ENCODE assay signal across 19 cellular contexts in genomic region chr3:117661636-117662095, GRCh38.
DNase-seq lines count a peak whose midpoint lies in the region; FAIRE-seq and TF ChIP-seq lines count a peak whose summit lies in the region.
"Had no signal": no experiment of that assay in that cellular context is flagged by ENCODE, and none has a peak within 500 bp of the region (broad histone marks: within the 10 kb centered on the region; RNA-seq: fewer than 3 reads in every experiment).

No MANE protein-coding gene starts in this region.

- H3K36me3 Mint-ChIP-seq in neural progenitor cell: no peaks in the 10 kb centered on the region
- H3K36me3 Mint-ChIP-seq in activated CD4-positive, alpha-beta T cell treated with anti-CD3 and anti-CD28 coated beads, Interleukin-2, amount 10 ng/mL, durations not matched to agents 7 days and 5 days (ENCODE audit: low read depth): no peaks in the 10 kb centered on the region
- H3K36me3 Mint-ChIP-seq: stimulated activated memory B cell treated with anti-CD40 and anti-IgM and Interleukin-4, amounts not matched to agents 10 μg/mL and 1 μg/mL and 100 μg/mL, for 72 hours; T-cell; type B pancreatic cell had no signal

- H3K9me3 Mint-ChIP-seq in neural progenitor cell: no peaks in the 10 kb centered on the region
- no peaks in the 10 kb centered on the region for H3K9me3 Mint-ChIP-seq in activated CD4-positive, alpha-beta T cell treated with anti-CD3 and anti-CD28 coated beads, Interleukin-2, amount 10 ng/mL, durations not matched to agents 7 days and 5 days
- H3K9me3 Mint-ChIP-seq: dendritic cell treated with granulocyte-macrophage colony-stimulating factor and Interleukin-4, amounts not matched to agents 40 ng/mL and 50 ng/mL, for 4 days; stimulated activated memory B cell treated with anti-CD40 and anti-IgM and Interleukin-4, amounts not matched to agents 10 μg/mL and 1 μg/mL and 100 μg/mL, for 72 hours; type B pancreatic cell had no signal

- H4K20me1 ChIP-seq in neural progenitor cell (ENCODE audit: low read depth): no peaks in the 10 kb centered on the region

- H3K4me1 ChIP-seq in neural progenitor cell (peaks cover 25% of the 10 kb centered on the region), transverse colon (no peaks in the 10 kb centered on the region), kidney (ENCODE audit: control insufficient read depth in 1 of 2, insufficient read depth in 1 of 2, low read depth in 1 of 2, low read length in 2 of 2) (no peaks in the 10 kb centered on the region)

- peaks cover 11% of the 10 kb centered on the region for H3K4me1 Mint-ChIP-seq in neural progenitor cell
- no peaks in the 10 kb centered on the region for H3K4me1 Mint-ChIP-seq in activated CD4-positive, alpha-beta T cell treated with anti-CD3 and anti-CD28 coated beads, Interleukin-2, amount 10 ng/mL, durations not matched to agents 7 days and 5 days
- H3K4me1 Mint-ChIP-seq: stimulated activated memory B cell treated with anti-CD40 and anti-IgM and Interleukin-4, amounts not matched to agents 10 μg/mL and 1 μg/mL and 100 μg/mL, for 72 hours; T-cell had no signal

- H3K79me2 ChIP-seq in neural progenitor cell (ENCODE audit: low read depth): no peaks in the 10 kb centered on the region
- H3K79me2 ChIP-seq: hepatocyte had no signal

- 79 to 83% methylated on average over 3 of the region's 3 CpGs for WGBS in transverse colon (ENCODE audit: low coverage in 1 of 2), 2 donors

- no peak for TF ChIP-seq CTCF in epithelial cell of esophagus (IDR thresholded peaks at IDR 0.05; ENCODE audit: insufficient read depth, low read depth, low read length, missing control alignments)
- TF ChIP-seq CTCF in neural progenitor cell (IDR thresholded peaks at IDR 0.05): no peak
- no peak for TF ChIP-seq CTCF in transverse colon (IDR thresholded peaks at IDR 0.05)
- TF ChIP-seq CTCF in kidney (IDR thresholded peaks at IDR 0.05; ENCODE audit: borderline replicate concordance, extremely low read depth, insufficient read depth): no peak

- H3F3A ChIP-seq in neural progenitor cell (ENCODE audit: low read depth): peaks cover 3% of the 10 kb centered on the region

- H3K27me3 ChIP-seq in neural progenitor cell (no peaks in the 10 kb centered on the region), transverse colon (no peaks in the 10 kb centered on the region)
- H3K27me3 ChIP-seq: hepatocyte had no signal

- H3K9ac ChIP-seq in neural progenitor cell (no peak overlapping the region), kidney (ENCODE audit: low read length in 2 of 2) (no peak overlapping the region)

- no peak for TF ChIP-seq EP300 in transverse colon (IDR thresholded peaks at IDR 0.05; ENCODE audit: low read depth)

- H3K4me3 ChIP-seq in epithelial cell of esophagus (ENCODE audit: low read length) (no peak overlapping the region), neural progenitor cell (no peak overlapping the region), transverse colon (no peak overlapping the region), kidney (ENCODE audit: low read length in 2 of 2) (no peak overlapping the region)
- H3K4me3 ChIP-seq: hepatocyte had no signal

- FAIRE-seq in kidney (lab: Jason Lieb, UNC): no peak

- CTCF ChIA-PET in activated CD4-positive, alpha-beta T cell treated with anti-CD3 and anti-CD28 coated beads, Interleukin-2, amount 10 ng/mL, durations not matched to agents 7 days and 5 days (lab: Charles Lee): interaction anchor here (0.6 kb wide), 1 partner anchor 34 kb away, joined by 5 read pairs; no protein-coding TSS in a partner anchor

- in situ Hi-C loops in transverse colon (cut with MboI; ENCODE audit: low pct_ligation_motif_present in 1 of 4, low pct_unique_long_range_greater_than_20kb in 1 of 4, low sequenced_read_pairs in 3 of 4): no loop called here

- H3K27ac ChIP-seq in neural progenitor cell (no peak overlapping the region), transverse colon (no peak overlapping the region), kidney (ENCODE audit: low read depth in 2 of 2, low read length in 2 of 2) (no peak overlapping the region)
- H3K27ac ChIP-seq: hepatocyte, VCaP had no signal

- no peak overlapping the region for H2AFZ ChIP-seq in neural progenitor cell (replicated peaks)
- H2AFZ ChIP-seq: hepatocyte had no signal

- H3K4me3 Mint-ChIP-seq in neural progenitor cell: no peak overlapping the region
- no peak overlapping the region for H3K4me3 Mint-ChIP-seq in activated CD4-positive, alpha-beta T cell treated with anti-CD3 and anti-CD28 coated beads, Interleukin-2, amount 10 ng/mL, durations not matched to agents 7 days and 5 days
- H3K4me3 Mint-ChIP-seq: dendritic cell treated with granulocyte-macrophage colony-stimulating factor and Interleukin-4, amounts not matched to agents 40 ng/mL and 50 ng/mL, for 4 days; stimulated activated memory B cell treated with anti-CD40 and anti-IgM and Interleukin-4, amounts not matched to agents 10 μg/mL and 1 μg/mL and 100 μg/mL, for 72 hours; T-cell; type B pancreatic cell had no signal

- peak overlapping the region; percentile 32 for H3K27ac Mint-ChIP-seq in neural progenitor cell
- H3K27ac Mint-ChIP-seq in activated CD4-positive, alpha-beta T cell treated with anti-CD3 and anti-CD28 coated beads, Interleukin-2, amount 10 ng/mL, durations not matched to agents 7 days and 5 days: no peak overlapping the region
- H3K27ac Mint-ChIP-seq: dendritic cell treated with granulocyte-macrophage colony-stimulating factor and Interleukin-4, amounts not matched to agents 40 ng/mL and 50 ng/mL, for 4 days; stimulated activated memory B cell treated with anti-CD40 and anti-IgM and Interleukin-4, amounts not matched to agents 10 μg/mL and 1 μg/mL and 100 μg/mL, for 72 hours; T-cell; type B pancreatic cell had no signal

- H3K4me2 ChIP-seq in neural progenitor cell: no peak overlapping the region
- H3K4me2 ChIP-seq: hepatocyte had no signal

- H3K27me3 Mint-ChIP-seq in neural progenitor cell (ENCODE audit: insufficient read depth, low read depth): peaks cover 3% of the 10 kb centered on the region
- H3K27me3 Mint-ChIP-seq in activated CD4-positive, alpha-beta T cell treated with anti-CD3 and anti-CD28 coated beads, Interleukin-2, amount 10 ng/mL, durations not matched to agents 7 days and 5 days: no peaks in the 10 kb centered on the region
- H3K27me3 Mint-ChIP-seq: dendritic cell treated with granulocyte-macrophage colony-stimulating factor and Interleukin-4, amounts not matched to agents 40 ng/mL and 50 ng/mL, for 4 days; stimulated activated memory B cell treated with anti-CD40 and anti-IgM and Interleukin-4, amounts not matched to agents 10 μg/mL and 1 μg/mL and 100 μg/mL, for 72 hours; T-cell; type B pancreatic cell had no signal

- H3K36me3 ChIP-seq in neural progenitor cell: no peaks in the 10 kb centered on the region
- no peaks in the 10 kb centered on the region for H3K36me3 ChIP-seq in transverse colon
- H3K36me3 ChIP-seq in kidney (ENCODE audit: control insufficient read depth in 1 of 2, insufficient read depth in 2 of 2, low read length in 2 of 2): no peaks in the 10 kb centered on the region

- POLR2A ChIA-PET in activated CD4-positive, alpha-beta T cell treated with anti-CD3 and anti-CD28 coated beads, Interleukin-2, amount 10 ng/mL, durations not matched to agents 7 days and 5 days (lab: Charles Lee): interaction anchor here (0.5 kb wide), 1 partner anchor 8 kb away, joined by 3 read pairs; no protein-coding TSS in a partner anchor

- DNase-seq in AG08396 (ENCODE audit: low spot score) (peak; percentile 16), RKO (ENCODE audit: low spot score) (peak; percentile 11), epithelial cell of esophagus (ENCODE audit: low read depth) (peak; percentile 23), neural progenitor cell (ENCODE audit: low spot score) (no peak), NCI-H2196 treated with DMSO at 0.1 percent for 48 hours (lab: John Stamatoyannopoulos, UW; ENCODE audit: unreplicated experiment) (no peak), transverse colon (no peak), kidney (no peak)
- no peak for DNase-seq in activated CD4-positive, alpha-beta T cell treated with anti-CD3 and anti-CD28 coated beads, Interleukin-2, amount 10 ng/mL, durations not matched to agents 7 days and 5 days
- DNase-seq: activated CD4-positive, alpha-beta T cell treated with anti-CD3 and anti-CD28 coated beads, Interleukin-2, amount 50 U/mL, for 4 hours; activated naive CD4-positive, alpha-beta T cell; DND-41; islet precursor cell; NCI-H187 treated with DMSO at 0.1 percent for 48 hours; T-cell had no signal

- intact Hi-C loops in transverse colon (cut with DNase I; ENCODE audit: low total_unique reads): no loop called here
- intact Hi-C loops in kidney (cut with DNase I): no loop called here

- H3K9me3 ChIP-seq in neural progenitor cell (ENCODE audit: low read depth) (no peaks in the 10 kb centered on the region), transverse colon (no peaks in the 10 kb centered on the region), kidney (ENCODE audit: control insufficient read depth in 1 of 2, low read length in 2 of 2) (no peaks in the 10 kb centered on the region)

- TF ChIP-seq POLR2A in transverse colon (IDR thresholded peaks at IDR 0.05): no peak

Comparison
In these comparisons a context has a peak if more than half of its experiments do, and no peak if none do; other contexts are left out.
1. DNase-seq: peak in AG08396 (single experiment), RKO (single experiment) and epithelial cell of esophagus (single experiment); none in neural progenitor cell (single experiment), NCI-H2196 treated with DMSO at 0.1 percent for 48 hours (single experiment), transverse colon (single experiment), activated CD4-positive, alpha-beta T cell treated with anti-CD3 and anti-CD28 coated beads, Interleukin-2, amount 10 ng/mL, durations not matched to agents 7 days and 5 days (single experiment) and kidney (single experiment).